Comparison of ENCODE assay signal across 5 cellular contexts in genomic region chr18:14721569-14721968, GRCh38. TPM values are rescaled to one million over a fixed set of nuclear protein-coding genes. Genes with fewer than 3 reads are reported as not detected.
"Had no signal": no experiment of that assay in that cellular context is flagged by ENCODE, and none has a peak within 500 bp of the region (broad histone marks: within the 10 kb centered on the region; RNA-seq: fewer than 3 reads in every experiment).

No MANE protein-coding gene starts in this region.

RNA-seq across cellular contexts. Expression of gene ANKRD30B, which starts 26.4 kb away (rescaled TPM):
- total RNA-seq: HepG2, HT1080, IMR-90, K562 had no signal
- polyA plus RNA-seq: HepG2, IgD-negative memory B cell, IMR-90, K562 had no signal
